In genomic region chr7:18590744-18591340, GRCh38 we compare ENCODE assay signal across 8 cellular contexts.
DNase-seq lines count a peak whose midpoint lies in the region; ATAC-seq and TF ChIP-seq lines count a peak whose summit lies in the region.

No MANE protein-coding gene starts in this region.

- H3K36me3 Mint-ChIP-seq in mesothelial cell of epicardium = peaks cover 6% of the 10 kb centered on the region
- H3K36me3 Mint-ChIP-seq in glutamatergic neuron (ENCODE audit: unreplicated experiment) = no peaks in the 10 kb centered on the region
- no peaks in the 10 kb centered on the region for H3K36me3 Mint-ChIP-seq in activated CD8-positive, alpha-beta memory T cell treated with anti-CD3 and anti-CD28 coated beads, Interleukin-2, amount 10 ng/mL, durations not matched to agents 7 days and 5 days

- H3K36me3 ChIP-seq in mammary epithelial cell (ENCODE audit: insufficient read depth, low read length) = peaks cover 5% of the 10 kb centered on the region
- H3K36me3 ChIP-seq in effector memory CD4-positive, alpha-beta T cell (ENCODE audit: control insufficient read depth, insufficient read depth, low read length) = no peaks in the 10 kb centered on the region

- H3K27me3 Mint-ChIP-seq in mesothelial cell of epicardium (ENCODE audit: low read depth) = no peaks in the 10 kb centered on the region
- H3K27me3 Mint-ChIP-seq in glutamatergic neuron (ENCODE audit: unreplicated experiment) = peaks cover 2% of the 10 kb centered on the region
- no peaks in the 10 kb centered on the region for H3K27me3 Mint-ChIP-seq in activated CD8-positive, alpha-beta memory T cell treated with anti-CD3 and anti-CD28 coated beads, Interleukin-2, amount 10 ng/mL, durations not matched to agents 7 days and 5 days

- in situ Hi-C loops in mammary epithelial cell (cut with MboI; ENCODE audit: low sequenced_read_pairs in 2 of 2) = no loop called here

- dilution Hi-C loops in mammary epithelial cell (cut with HindIII; ENCODE audit: low sequenced_read_pairs) = no loop called here

- BruUV-seq in mammary epithelial cell (replicated peaks; lab: Mats Ljungman, UMichigan) = no TSS peak

- WGBS in mammary epithelial cell (ENCODE audit: low coverage, missing lambda C conversion rate) = 45% methylated on average over 1 of the region's 1 CpG

- no peak for TF ChIP-seq POLR2A in NB4 (IDR thresholded peaks at IDR 0.05; ENCODE audit: extremely low read depth, insufficient read length)

- H3K4me3 ChIP-seq in NB4 (ENCODE audit: low read depth, low read length) (no peak overlapping the region), mammary epithelial cell (replicated peaks in 1 of 3; ENCODE audit: insufficient read depth in 1 of 3, low read depth in 2 of 3, low read length in 3 of 3) (no peak overlapping the region)
- no peak overlapping the region for H3K4me3 ChIP-seq in effector memory CD4-positive, alpha-beta T cell (ENCODE audit: insufficient read depth, low read depth, low read length, poor library complexity, severe bottlenecking)

- H3K4me2 ChIP-seq in mammary epithelial cell (ENCODE audit: insufficient read depth, low read depth, low read length) = no peak overlapping the region

- DNase-seq in GDM1 (lab: John Stamatoyannopoulos, UW) (peak; percentile 3), NB4 (ENCODE audit: low read depth) (peak; percentile 64), mammary epithelial cell (peak; percentile 26), mesothelial cell of epicardium (ENCODE audit: low spot score in 2 of 2, unreplicated experiment in 2 of 2) (no peak), glutamatergic neuron (no peak), head of caudate nucleus (no peak)
- no peak for DNase-seq in activated CD8-positive, alpha-beta memory T cell treated with anti-CD3 and anti-CD28 coated beads, Interleukin-2, amount 10 ng/mL, durations not matched to agents 7 days and 5 days
- no peak for DNase-seq in effector memory CD4-positive, alpha-beta T cell

- H3K9me3 Mint-ChIP-seq in mesothelial cell of epicardium (peaks cover 3% of the 10 kb centered on the region), glutamatergic neuron (ENCODE audit: unreplicated experiment) (no peaks in the 10 kb centered on the region)
- H3K9me3 Mint-ChIP-seq in activated CD8-positive, alpha-beta memory T cell treated with anti-CD3 and anti-CD28 coated beads, Interleukin-2, amount 10 ng/mL, durations not matched to agents 7 days and 5 days (ENCODE audit: low read depth) = no peaks in the 10 kb centered on the region

- no peak for ATAC-seq in activated CD8-positive, alpha-beta memory T cell treated with anti-CD3 and anti-CD28 coated beads, Interleukin-2, amount 10 ng/mL, durations not matched to agents 7 days and 5 days

- intact Hi-C loops in mammary epithelial cell (cut with micrococcal nuclease) = loop anchor here (5.0 to 10.0 kb wide), 2 partner anchors 851 to 1074 kb away; no protein-coding TSS in a partner anchor
- intact Hi-C loops in head of caudate nucleus (cut with DNase I) = no loop called here

- H3K4me1 Mint-ChIP-seq in mesothelial cell of epicardium = peaks cover 36% of the 10 kb centered on the region
- H3K4me1 Mint-ChIP-seq in glutamatergic neuron (ENCODE audit: low read depth, unreplicated experiment) = no peaks in the 10 kb centered on the region
- no peaks in the 10 kb centered on the region for H3K4me1 Mint-ChIP-seq in activated CD8-positive, alpha-beta memory T cell treated with anti-CD3 and anti-CD28 coated beads, Interleukin-2, amount 10 ng/mL, durations not matched to agents 7 days and 5 days

- H3K27ac Mint-ChIP-seq in mesothelial cell of epicardium = peak overlapping the region; percentile 53
- H3K27ac Mint-ChIP-seq in glutamatergic neuron (ENCODE audit: unreplicated experiment) = no peak overlapping the region
- no peak overlapping the region for H3K27ac Mint-ChIP-seq in activated CD8-positive, alpha-beta memory T cell treated with anti-CD3 and anti-CD28 coated beads, Interleukin-2, amount 10 ng/mL, durations not matched to agents 7 days and 5 days

- no peaks in the 10 kb centered on the region for H3K4me1 ChIP-seq in mammary epithelial cell (ENCODE audit: insufficient read depth, low read length)
- H3K4me1 ChIP-seq in effector memory CD4-positive, alpha-beta T cell (ENCODE audit: control insufficient read depth, insufficient read depth, low read length, poor library complexity, severe bottlenecking) = no peaks in the 10 kb centered on the region

- no peak overlapping the region for H2AFZ ChIP-seq in mammary epithelial cell (ENCODE audit: low read depth, low read length)

- no peak overlapping the region for H3K27ac ChIP-seq in mammary epithelial cell (ENCODE audit: insufficient read depth, low read depth, low read length)
- no peak overlapping the region for H3K27ac ChIP-seq in effector memory CD4-positive, alpha-beta T cell (ENCODE audit: insufficient read depth, low read length, poor library complexity, severe bottlenecking)

- TF ChIP-seq CTCF in NB4 (IDR thresholded peaks at IDR 0.05; ENCODE audit: low read depth, low read length) (peak; percentile 39), mammary epithelial cell (conservative IDR thresholded peaks at IDR 0.05 in 1 of 2, IDR thresholded peaks at IDR 0.05 in 1 of 2; ENCODE audit: extremely low read depth in 1 of 2, insufficient read depth in 1 of 2, low read depth in 1 of 2, low read length in 2 of 2) (peak; percentile 41 to 51), mesothelial cell of epicardium (IDR thresholded peaks at IDR 0.05; ENCODE audit: unreplicated experiment) (peak; percentile 62), glutamatergic neuron (IDR thresholded peaks at IDR 0.05; ENCODE audit: partially characterized antibody, unreplicated experiment) (no peak)

- H3K4me3 Mint-ChIP-seq in mesothelial cell of epicardium = peak overlapping the region; percentile 25
- no peak overlapping the region for H3K4me3 Mint-ChIP-seq in glutamatergic neuron (ENCODE audit: unreplicated experiment)
- no peak overlapping the region for H3K4me3 Mint-ChIP-seq in activated CD8-positive, alpha-beta memory T cell treated with anti-CD3 and anti-CD28 coated beads, Interleukin-2, amount 10 ng/mL, durations not matched to agents 7 days and 5 days

- CTCF ChIA-PET in mammary epithelial cell (lab: Charles Lee; ENCODE audit: low non-redundant PET) = no interaction called here
- CTCF ChIA-PET in activated CD8-positive, alpha-beta memory T cell treated with anti-CD3 and anti-CD28 coated beads, Interleukin-2, amount 10 ng/mL, durations not matched to agents 7 days and 5 days (lab: Charles Lee) = interaction anchor here (1.5 to 1.7 kb wide), 2 partner anchors 75 to 84 kb away, joined by 3 to 5 read pairs; no protein-coding TSS in a partner anchor

- no peak overlapping the region for H3K9ac ChIP-seq in mammary epithelial cell (ENCODE audit: insufficient read depth, low read length)

- no peaks in the 10 kb centered on the region for H3K9me3 ChIP-seq in mammary epithelial cell (replicated peaks; ENCODE audit: insufficient read depth, low read length)
- H3K9me3 ChIP-seq in effector memory CD4-positive, alpha-beta T cell (ENCODE audit: control insufficient read depth, low read length) = no peaks in the 10 kb centered on the region

- H4K20me1 ChIP-seq in mammary epithelial cell (ENCODE audit: insufficient read depth, low read length) = no peaks in the 10 kb centered on the region

- H3K27me3 ChIP-seq in mammary epithelial cell (ENCODE audit: insufficient read depth, low read length) = no peaks in the 10 kb centered on the region
- no peaks in the 10 kb centered on the region for H3K27me3 ChIP-seq in effector memory CD4-positive, alpha-beta T cell (replicated peaks; ENCODE audit: control insufficient read depth, insufficient read depth, low read length, poor library complexity, severe bottlenecking)

- H3K79me2 ChIP-seq in mammary epithelial cell (ENCODE audit: insufficient read depth, low read length) = no peaks in the 10 kb centered on the region

Comparison
In these comparisons a context has a peak if more than half of its experiments do, and no peak if none do; other contexts are left out.
1. DNase-seq: peak in GDM1 (single experiment), NB4 (single experiment) and mammary epithelial cell (single experiment); none in mesothelial cell of epicardium (0 of 2), glutamatergic neuron (single experiment), head of caudate nucleus (0 of 42), activated CD8-positive, alpha-beta memory T cell treated with anti-CD3 and anti-CD28 coated beads, Interleukin-2, amount 10 ng/mL, durations not matched to agents 7 days and 5 days (single experiment) and effector memory CD4-positive, alpha-beta T cell (0 of 3).